ENCODE assay signal across 1 cellular context in genomic region chr3:149581681-149582349, GRCh38.
TF ChIP-seq lines count a peak whose summit lies in the region.

No MANE protein-coding gene starts in this region.

TF ChIP-seq in IMR-90, 13 proteins besides CTCF, POLR2A, EP300 and RAD21 (continued from another document):
- TF ChIP-seq MAFK (IDR thresholded peaks at IDR 0.05; ENCODE audit: low read depth, low read length) (peak; percentile 82), SMC3 (IDR thresholded peaks at IDR 0.05; ENCODE audit: low read depth, low read length) (peak; percentile 21)
